In genomic region chr17:64306850-64307463, GRCh38 we compare ENCODE assay signal across 8 cellular contexts. TPM values are rescaled to one million over a fixed set of nuclear protein-coding genes. Genes with fewer than 3 reads are reported as not detected.
DNase-seq lines count a peak whose midpoint lies in the region; ATAC-seq and TF ChIP-seq lines count a peak whose summit lies in the region.

No MANE protein-coding gene starts in this region.

- DNase-seq in activated CD4-positive, CD25-positive, alpha-beta regulatory T cell (lab: John Stamatoyannopoulos, UW), result peak; percentile 25 to 39 (median 32)
- peak; percentile 11 for DNase-seq in NCI-H2171 (lab: John Stamatoyannopoulos, UW)
- DNase-seq in WTC11 (ENCODE audit: low spot score), result peak; percentile 59
- DNase-seq in cerebellar cortex (ENCODE audit: low spot score), result peak; percentile 78
- DNase-seq in stimulated activated CD4-positive, alpha-beta T cell treated with anti-CD3 and anti-CD28 coated beads, TNF-alpha, amount 100 ng/mL, for 4 hours (ENCODE audit: low read depth in 3 of 3), result peak; percentile 38 to 41 (median 39)

- no peaks in the 10 kb centered on the region for H3K4me1 ChIP-seq in liver (ENCODE audit: control insufficient read depth in 4 of 4, insufficient read depth in 4 of 4, low read length in 3 of 4)

- H3K36me3 ChIP-seq in liver (ENCODE audit: control insufficient read depth in 4 of 4, insufficient read depth in 3 of 4, low read depth in 1 of 4, low read length in 3 of 4), result no peaks in the 10 kb centered on the region

- no peak overlapping the region for H3K27ac Mint-ChIP-seq in WTC11

- TF ChIP-seq CTCF in WTC11 (IDR thresholded peaks at IDR 0.05) (peak; percentile 90), liver (IDR thresholded peaks at IDR 0.05; ENCODE audit: low read depth, low read length, missing input control) (peak; percentile 82)

- no peaks in the 10 kb centered on the region for H3K27me3 Mint-ChIP-seq in WTC11 (ENCODE audit: low read depth)

- no peaks in the 10 kb centered on the region for H3K9me3 Mint-ChIP-seq in WTC11

- no peak for ATAC-seq in activated CD4-positive, CD25-positive, alpha-beta regulatory T cell treated with anti-CD3 and anti-CD28 coated beads, Interleukin-2, amount 50 U/mL, for 24 hours
- ATAC-seq in WTC11, result peak; percentile 63; the same call in 1 of the 2 replicates
- no peak for ATAC-seq in HG02798 (IDR thresholded peaks at IDR 0.05; ENCODE audit: poor library complexity, unreplicated experiment)

- POLR2A ChIA-PET in WTC11 (lab: Charles Lee), result interaction anchor here (0.7 kb wide), 1 partner anchor 10 kb away, joined by 4 read pairs; no protein-coding TSS in a partner anchor

- H3K4me1 Mint-ChIP-seq in WTC11, result no peaks in the 10 kb centered on the region

- H3K9ac ChIP-seq in liver (ENCODE audit: low read depth in 1 of 2, low read length in 2 of 2), result no peak overlapping the region

- H3K4me3 ChIP-seq in liver (ENCODE audit: low read depth in 1 of 3, low read length in 3 of 3), result no peak overlapping the region

- WGBS in liver, result 37% methylated on average over 11 of the region's 11 CpGs

- CTCF ChIA-PET in WTC11 (lab: Charles Lee), result interaction anchor here (0.7 to 2.8 kb wide), 7 partner anchors 13 to 376 kb away, joined by 4 to 23 read pairs (median 5); no protein-coding TSS in a partner anchor

- no peak overlapping the region for H3K27ac ChIP-seq in liver (ENCODE audit: low read depth in 1 of 2, low read length in 2 of 2)

- H3K27me3 ChIP-seq in liver (ENCODE audit: control insufficient read depth in 4 of 4, insufficient read depth in 4 of 4, low read length in 3 of 4), result no peaks in the 10 kb centered on the region

- no peak overlapping the region for H3K4me3 Mint-ChIP-seq in WTC11

- no peaks in the 10 kb centered on the region for H3K36me3 Mint-ChIP-seq in WTC11

- no peaks in the 10 kb centered on the region for H3K9me3 ChIP-seq in liver (ENCODE audit: control insufficient read depth in 4 of 4, low read length in 3 of 4)

- peak; percentile 76 to 84 for TF ChIP-seq RAD21 in liver (IDR thresholded peaks at IDR 0.05)

TF ChIP-seq in WTC11, 78 proteins besides CTCF, POLR2A, EP300 and RAD21:
- TF ChIP-seq TEAD1 (CRISPR knock-in tag; IDR thresholded peaks at IDR 0.05) (no peak), USF1 (CRISPR knock-in tag; IDR thresholded peaks at IDR 0.05) (peak; percentile 56; the same call in 1 of the 2 replicates), GABPB1 (CRISPR knock-in tag; IDR thresholded peaks at IDR 0.05) (no peak), ZSCAN18 (CRISPR knock-in tag; IDR thresholded peaks at IDR 0.05) (no peak), USF2 (CRISPR knock-in tag; IDR thresholded peaks at IDR 0.05) (peak; percentile 59)

TF ChIP-seq in liver, 16 proteins besides CTCF, POLR2A, EP300 and RAD21:
- TF ChIP-seq MAX (IDR thresholded peaks at IDR 0.05), result no peak
- TF ChIP-seq HNF4G (IDR thresholded peaks at IDR 0.05), result no peak
- no peak for TF ChIP-seq JUND (IDR thresholded peaks at IDR 0.05)
- no peak for TF ChIP-seq REST (IDR thresholded peaks at IDR 0.05)
- TF ChIP-seq ZBTB33 (IDR thresholded peaks at IDR 0.05), result no peak
- no peak for TF ChIP-seq RXRA (IDR thresholded peaks at IDR 0.05)
- TF ChIP-seq, protein P1, sequence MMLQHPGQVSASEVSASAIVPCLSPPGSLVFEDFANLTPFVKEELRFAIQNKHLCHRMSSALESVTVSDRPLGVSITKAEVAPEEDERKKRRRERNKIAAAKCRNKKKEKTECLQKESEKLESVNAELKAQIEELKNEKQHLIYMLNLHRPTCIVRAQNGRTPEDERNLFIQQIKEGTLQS (IDR thresholded peaks at IDR 0.05), result no peak
- TF ChIP-seq SP1 (IDR thresholded peaks at IDR 0.05), result no peak
- TF ChIP-seq GABPA (IDR thresholded peaks at IDR 0.05 in 1 of 2, conservative IDR thresholded peaks at IDR 0.05 in 1 of 2), result no peak
- TF ChIP-seq FOXA2 (IDR thresholded peaks at IDR 0.05), result no peak
- TF ChIP-seq NR2F2 (IDR thresholded peaks at IDR 0.05), result no peak
- no peak for TF ChIP-seq YY1 (IDR thresholded peaks at IDR 0.05)
- no peak for TF ChIP-seq TAF1 (conservative IDR thresholded peaks at IDR 0.05)
- TF ChIP-seq HNF4A (conservative IDR thresholded peaks at IDR 0.05), result no peak
- no peak for TF ChIP-seq FOXA1 (IDR thresholded peaks at IDR 0.05)
- no peak for TF ChIP-seq EGR1 (IDR thresholded peaks at IDR 0.05; ENCODE audit: low read depth in 2 of 2)

RNA-seq across cellular contexts. Expression of gene TEX2, which starts 43.9 kb away (rescaled TPM):
- total RNA-seq in WTC11 (2021), result 10.8 to 13.3 TPM (median 12.2 TPM) in 3 replicates
- 10 to 100 TPM; 33.5 to 39.8 TPM for total RNA-seq in liver
- polyA plus RNA-seq in liver, result 10 to 100 TPM; 15.9 to 22.9 TPM

Comparison
In these comparisons a context has a peak if more than half of its experiments do, and no peak if none do; other contexts are left out.
1. DNase-seq: peak in every context shown above with its lines; median percentile 78 in cerebellar cortex; 59 in WTC11; 39 in stimulated activated CD4-positive, alpha-beta T cell treated with anti-CD3 and anti-CD28 coated beads, TNF-alpha, amount 100 ng/mL, for 4 hours; 32 in activated CD4-positive, CD25-positive, alpha-beta regulatory T cell; 11 in NCI-H2171.